Comparison of ENCODE assay signal across 8 cellular contexts in the genomic region with DNA sequence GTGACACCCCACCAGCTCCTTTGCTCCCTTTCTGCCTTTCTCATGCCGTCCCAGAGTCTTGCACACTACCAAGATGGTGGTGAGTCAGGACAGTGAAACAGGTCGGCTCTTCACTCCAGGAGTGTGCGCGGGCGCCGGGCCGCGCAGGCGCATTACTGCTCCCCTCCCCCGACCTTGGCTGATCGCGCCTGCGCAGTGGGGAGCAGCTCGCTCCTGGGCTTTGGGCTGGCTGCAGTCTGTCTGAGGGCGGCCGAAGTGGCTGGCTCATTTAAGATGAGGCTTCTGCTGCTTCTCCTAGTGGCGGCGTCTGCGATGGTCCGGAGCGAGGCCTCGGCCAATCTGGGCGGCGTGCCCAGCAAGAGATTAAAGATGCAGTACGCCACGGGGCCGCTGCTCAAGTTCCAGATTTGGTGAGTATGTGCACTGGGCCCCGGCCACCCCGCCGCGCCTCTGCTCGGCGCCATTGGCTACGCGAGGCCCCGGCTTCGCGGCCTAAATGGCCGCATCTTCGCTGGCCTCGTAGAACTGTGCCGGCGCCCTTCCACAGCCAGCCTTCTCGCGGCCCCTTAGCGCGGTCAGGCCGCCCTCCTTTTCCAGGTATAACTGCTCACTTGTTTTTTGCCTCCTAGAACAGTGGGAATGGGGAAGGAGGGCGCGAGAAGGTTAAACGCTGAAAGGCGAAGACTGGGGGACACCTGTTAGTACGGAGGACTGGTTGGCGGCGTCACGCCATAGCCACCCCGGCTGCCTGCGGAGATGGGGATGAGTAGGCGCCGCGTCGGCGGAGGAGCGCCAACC. TPM values are rescaled to one million over a fixed set of nuclear protein-coding genes. Genes with fewer than 3 reads are reported as not detected.
A peak's percentile ranks its signal among the peaks of the same experiment; 100 is the strongest.
DNase-seq lines count a peak whose midpoint lies in the region; ATAC-seq and TF ChIP-seq lines count a peak whose summit lies in the region.

A gene with protein sequence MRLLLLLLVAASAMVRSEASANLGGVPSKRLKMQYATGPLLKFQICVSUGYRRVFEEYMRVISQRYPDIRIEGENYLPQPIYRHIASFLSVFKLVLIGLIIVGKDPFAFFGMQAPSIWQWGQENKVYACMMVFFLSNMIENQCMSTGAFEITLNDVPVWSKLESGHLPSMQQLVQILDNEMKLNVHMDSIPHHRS (plus strand): TSS at position 232 of the 798 bp plus-strand sequence. CDS start 42 bp downstream, at position 274.

- peak within 1 kb of the TSS; percentile 88 for H3K4me3 ChIP-seq in osteoblast (ENCODE audit: insufficient read depth, low read length)
- peak within 1 kb of the TSS; percentile 74 for H3K4me3 ChIP-seq in thoracic aorta

- TF ChIP-seq CTCF in GM10248 (IDR thresholded peaks at IDR 0.05; ENCODE audit: control extremely low read depth, extremely low read depth, low read depth, missing control alignments): no peak
- peak; percentile 26 for TF ChIP-seq CTCF in osteoblast (IDR thresholded peaks at IDR 0.05; ENCODE audit: extremely low read depth, low read depth, low read length)
- peak; percentile 57 for TF ChIP-seq CTCF in thoracic aorta (IDR thresholded peaks at IDR 0.05)

- H3K9me3 ChIP-seq in osteoblast (ENCODE audit: low read depth, low read length): no peaks in the 10 kb centered on the region
- no peaks in the 10 kb centered on the region for H3K9me3 ChIP-seq in thoracic aorta

- DNase-seq in GM10248 (ENCODE audit: extremely low spot score) (peak; percentile 94), NCI-H1092 treated with DMSO at 0.1 percent for 48 hours (lab: John Stamatoyannopoulos, UW) (peak; percentile 96), SKM-1 (lab: John Stamatoyannopoulos, UW; ENCODE audit: unreplicated experiment) (peak; percentile 87), glomerular visceral epithelial cell (ENCODE audit: extremely low spot score) (peak; percentile 97), osteoblast (ENCODE audit: insufficient read length, low spot score, missing footprints) (peak; percentile 98), thoracic aorta (ENCODE audit: low spot score) (peak; percentile 70)
- peak; percentile 94 to 97 for DNase-seq in activated naive CD4-positive, alpha-beta T cell treated with anti-CD3 and anti-CD28 coated beads, Interleukin-2, amount 50 U/mL, for 72 hours (ENCODE audit: low spot score in 2 of 2)

- peak within 1 kb of the TSS; percentile 99 to 100 for H3K27ac Mint-ChIP-seq in activated naive CD4-positive, alpha-beta T cell treated with anti-CD3 and anti-CD28 coated beads, Interleukin-2, amount 50 U/mL, for 72 hours

- CTCF ChIA-PET in GM10248 (lab: Yijun Ruan, JAX): interaction anchor here (0.9 to 2.3 kb wide), 4 partner anchors 9 to 36 kb away, joined by 3 to 6 read pairs (median 3); no protein-coding TSS in a partner anchor

- peak within 1 kb of the TSS; percentile 75 for H2AFZ ChIP-seq in osteoblast (ENCODE audit: low read length)

- H3K4me1 ChIP-seq in osteoblast (ENCODE audit: insufficient read depth, low read length): peaks cover 41% of the 10 kb centered on the region
- peaks cover 4 to 53% of the 10 kb centered on the region in 2 donors for H3K4me1 ChIP-seq in thoracic aorta (ENCODE audit: control insufficient read depth in 1 of 2, low read depth in 2 of 2)

- H3K36me3 ChIP-seq in osteoblast (ENCODE audit: insufficient read depth, low read length) (no peaks in the 10 kb centered on the region), thoracic aorta (no peaks in the 10 kb centered on the region)

- H3K27me3 ChIP-seq in osteoblast (ENCODE audit: insufficient read depth, low read length): no peaks in the 10 kb centered on the region
- no peaks in the 10 kb centered on the region for H3K27me3 ChIP-seq in thoracic aorta (replicated peaks; ENCODE audit: insufficient read depth)

- H3K4me2 ChIP-seq in osteoblast (ENCODE audit: insufficient read depth, low read length): peak within 1 kb of the TSS; percentile 78

- no peaks in the 10 kb centered on the region for H3K9me3 Mint-ChIP-seq in activated naive CD4-positive, alpha-beta T cell treated with anti-CD3 and anti-CD28 coated beads, Interleukin-2, amount 50 U/mL, for 72 hours

- H3K36me3 Mint-ChIP-seq in activated naive CD4-positive, alpha-beta T cell treated with anti-CD3 and anti-CD28 coated beads, Interleukin-2, amount 50 U/mL, for 72 hours: peaks cover 48 to 49% of the 10 kb centered on the region in 2 donors

- H3K79me2 ChIP-seq in osteoblast (ENCODE audit: insufficient read depth, low read length): peaks cover 75% of the 10 kb centered on the region

- POLR2A ChIA-PET in GM10248 (lab: Yijun Ruan, JAX): interaction anchor here (0.5 to 1.3 kb wide), 7 partner anchors 14 to 161 kb away, joined by 3 to 7 read pairs (median 4); a partner anchor contains a TSS

- ATAC-seq in HG02588 (IDR thresholded peaks at IDR 0.05; ENCODE audit: unreplicated experiment) (peak; percentile 60), thoracic aorta (ENCODE audit: insufficient number of reproducible peaks, low FRiP score, low read depth) (peak; percentile 98)
- peak; percentile 91 to 93 for ATAC-seq in activated naive CD4-positive, alpha-beta T cell treated with anti-CD3 and anti-CD28 coated beads, Interleukin-2, amount 50 U/mL, for 72 hours

- H3K27ac ChIP-seq in osteoblast (ENCODE audit: low read depth, low read length) (peak within 1 kb of the TSS; percentile 71), thoracic aorta (peak within 1 kb of the TSS; percentile 91 to 99)

- peaks cover 9% of the 10 kb centered on the region for H4K20me1 ChIP-seq in osteoblast (ENCODE audit: insufficient read depth, low read length)

RNA-seq across cellular contexts. Expression of the gene that starts here (rescaled TPM):
- total RNA-seq in activated naive CD4-positive, alpha-beta T cell treated with anti-CD3 and anti-CD28 coated beads, Interleukin-2, amount 50 U/mL, for 72 hours: 10 to 100 TPM; 84.6 to 87.9 TPM
- 87.9 and 94.3 TPM in 2 replicates for total RNA-seq in osteoblast
- 100 to 1,000 TPM in 1 of 2 donors, 10 to 100 TPM in 1; 67.4 to 137 TPM for total RNA-seq in thoracic aorta

Comparison
In these comparisons a context has a peak if more than half of its experiments do, and no peak if none do; other contexts are left out.
1. Peak in every context shown above with its lines: DNase-seq, ATAC-seq, H3K4me3 ChIP-seq and H3K27ac ChIP-seq.